In the genomic region with DNA sequence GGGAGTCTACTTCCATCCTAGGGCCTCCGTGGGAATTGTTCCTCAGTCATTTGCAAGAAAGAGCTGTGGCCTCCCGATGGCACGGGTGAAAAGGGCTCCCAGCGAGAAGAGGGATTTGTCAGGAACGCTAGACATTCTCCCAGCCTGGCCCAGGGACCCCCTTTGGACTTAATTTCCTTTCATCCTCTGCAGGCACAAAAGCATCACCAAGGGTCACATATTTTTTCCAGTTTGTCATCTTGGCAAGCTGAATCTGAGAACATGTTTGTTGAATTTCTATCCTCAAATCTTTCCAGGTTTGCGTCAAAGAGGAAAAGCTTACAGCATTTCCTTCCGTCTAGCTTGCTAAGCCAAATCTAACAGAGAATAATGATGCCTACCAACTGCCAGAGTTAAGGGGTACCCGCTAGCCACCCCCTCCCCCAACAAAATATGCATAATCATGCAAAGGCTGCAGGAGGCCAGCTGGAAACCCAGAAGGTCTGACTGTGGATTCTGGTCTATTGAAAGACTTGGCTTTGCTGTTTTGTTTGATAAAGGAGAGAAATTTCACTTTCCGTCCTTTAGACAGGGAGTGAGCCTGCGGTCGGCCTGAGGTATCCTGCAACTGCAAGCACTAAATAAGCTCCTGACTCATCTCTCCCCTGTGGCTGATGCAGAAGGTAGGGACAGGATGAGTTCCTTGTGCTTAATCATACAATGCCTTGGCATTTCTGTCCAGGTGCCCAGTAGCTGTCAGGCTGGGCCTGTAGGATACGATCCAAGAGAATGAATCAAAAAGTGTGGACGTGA, we compare ENCODE assay signal across 9 cellular contexts. TPM values are rescaled to one million over a fixed set of nuclear protein-coding genes. Genes with fewer than 3 reads are reported as not detected.
DNase-seq lines count a peak whose midpoint lies in the region; ATAC-seq, FAIRE-seq and TF ChIP-seq lines count a peak whose summit lies in the region.
"Had no signal": no experiment of that assay in that cellular context is flagged by ENCODE, and none has a peak within 500 bp of the region (broad histone marks: within the 10 kb centered on the region; RNA-seq: fewer than 3 reads in every experiment).

No MANE protein-coding gene starts in this region.

- BruUV-seq in K562 (replicated peaks; lab: Mats Ljungman, UMichigan), result no TSS peak

- CTCF ChIA-PET in K562 (lab: Yijun Ruan, JAX; ENCODE audit: low intra/inter-chr PET ratio), result interaction anchor here (0.9 kb wide), 2 partner anchors 449 to 450 kb away, joined by 3 read pairs; no protein-coding TSS in a partner anchor

- H3K4me2 ChIP-seq in K562 (ENCODE audit: insufficient read depth, low read length), result no peak overlapping the region

- intact Hi-C loops in K562 (cut with micrococcal nuclease), result loop anchor here (10.0 kb wide), 2 partner anchors 333 to 693 kb away; no protein-coding TSS in a partner anchor

- H4K20me1 ChIP-seq in K562 (replicated peaks; ENCODE audit: control insufficient read depth, insufficient read depth, low read length), result peaks cover 8% of the 10 kb centered on the region; the same call in 1 of the 2 replicates

- no peak overlapping the region for H2AFZ ChIP-seq in K562 (ENCODE audit: low read depth, low read length)

- WGBS in K562 (ENCODE audit: insufficient coverage, low coverage, missing lambda C conversion rate), result 72% methylated on average over 13 of the region's 13 CpGs

- no peaks in the 10 kb centered on the region for H3K79me2 ChIP-seq in K562 (ENCODE audit: control insufficient read depth, insufficient read depth, low read length)

- H3K9ac ChIP-seq in K562 (ENCODE audit: insufficient read depth in 1 of 2, low read depth in 2 of 2, low read length in 2 of 2), result no peak overlapping the region
- peak overlapping the region in 1 of 3 donors; percentile 40 for H3K9ac ChIP-seq in skeletal muscle tissue (ENCODE audit: low read depth in 1 of 3, low read length in 3 of 3)

- H3K36me3 ChIP-seq in K562 (ENCODE audit: control insufficient read depth, insufficient read depth, low read length) (no peaks in the 10 kb centered on the region), right atrium auricular region (no peaks in the 10 kb centered on the region), skeletal muscle tissue (ENCODE audit: control insufficient read depth in 3 of 3, insufficient read depth in 3 of 3, low read length in 3 of 3) (peaks cover 3 to 5% (median 3%) of the 10 kb centered on the region in 3 donors)

- H3K9me3 ChIP-seq in K562 (replicated peaks; ENCODE audit: control insufficient read depth, insufficient read depth, low read depth, low read length) (no peaks in the 10 kb centered on the region), right atrium auricular region (no peaks in the 10 kb centered on the region), skeletal muscle tissue (ENCODE audit: control insufficient read depth in 3 of 3, low read length in 3 of 3) (no peaks in the 10 kb centered on the region)

- no peak for TF ChIP-seq EP300 in K562 (IDR thresholded peaks at IDR 0.05; ENCODE audit: low read length)

- POLR2A ChIA-PET in K562 (lab: Yijun Ruan, JAX), result interaction anchor here (0.6 to 1.4 kb wide), 10 partner anchors 9 to 369 kb away, joined by 3 to 5 read pairs (median 3); no protein-coding TSS in a partner anchor

- H3K4me3 ChIP-seq in K562, result no peak overlapping the region
- no peak overlapping the region for H3K4me3 ChIP-seq in right atrium auricular region
- H3K4me3 ChIP-seq in skeletal muscle tissue (ENCODE audit: low read length in 3 of 3), result no peak overlapping the region

- no peaks in the 10 kb centered on the region for H3K9me1 ChIP-seq in K562 (ENCODE audit: control insufficient read depth, insufficient read depth, low read length)

- H3K27me3 ChIP-seq in K562 (ENCODE audit: control insufficient read depth in 2 of 2, insufficient read depth in 2 of 2, low read length in 2 of 2) (no peaks in the 10 kb centered on the region), right atrium auricular region (no peaks in the 10 kb centered on the region), skeletal muscle tissue (ENCODE audit: control insufficient read depth in 3 of 3, insufficient read depth in 3 of 3, low read length in 3 of 3) (no peaks in the 10 kb centered on the region)

- in situ Hi-C loops in K562 (cut with MboI), result loop anchor here (10.0 kb wide), 1 partner anchor 313 kb away; no protein-coding TSS in a partner anchor

- H3K27ac ChIP-seq in K562 (ENCODE audit: extremely low read depth, low read depth, low read length), result no peak overlapping the region
- peak overlapping the region; percentile 13 to 60 for H3K27ac ChIP-seq in right atrium auricular region
- peak overlapping the region; percentile 14 for H3K27ac ChIP-seq in skeletal muscle tissue (ENCODE audit: low read depth, low read length)

- TF ChIP-seq RAD21 in K562 (CRISPR knock-in tag; conservative IDR thresholded peaks at IDR 0.05 in 1 of 2, IDR thresholded peaks at IDR 0.05 in 1 of 2), result no peak

- ATAC-seq in K562, result no peak
- ATAC-seq in GM18873 (IDR thresholded peaks at IDR 0.05; ENCODE audit: low FRiP score, unreplicated experiment), result no peak
- no peak for ATAC-seq in GM21786 (IDR thresholded peaks at IDR 0.05; ENCODE audit: unreplicated experiment)

- FAIRE-seq in H54 (lab: Jason Lieb, UNC) (peak; percentile 88), K562 (lab: Jason Lieb, UNC) (peak; percentile 15)

- DNase-seq in H54 (ENCODE audit: insufficient read length, low spot score), result peak; percentile 94
- no peak for DNase-seq in K562 (ENCODE audit: extremely low read depth in 1 of 4, low spot score in 3 of 4)
- DNase-seq in right atrium auricular region (ENCODE audit: low spot score), result peak; percentile 75
- DNase-seq in LoVo (ENCODE audit: low spot score), result no peak
- no peak for DNase-seq in islet precursor cell
- DNase-seq: NCI-H446 treated with DMSO at 0.1 percent for 48 hours had no signal

- TF ChIP-seq POLR2A in H54 (IDR thresholded peaks at IDR 0.05; ENCODE audit: low read depth, low read length), result no peak
- TF ChIP-seq POLR2A in K562 (conservative IDR thresholded peaks at IDR 0.05), result no peak

- TF ChIP-seq CTCF in K562 (IDR thresholded peaks at IDR 0.05 in 2 of 3, conservative IDR thresholded peaks at IDR 0.05 in 1 of 3; ENCODE audit: insufficient read depth in 2 of 3, low read depth in 1 of 3, low read length in 3 of 3) (no peak), right atrium auricular region (IDR thresholded peaks at IDR 0.05) (no peak)

- H3K4me1 ChIP-seq in K562 (replicated peaks in 1 of 2; ENCODE audit: control insufficient read depth in 2 of 2, insufficient read depth in 2 of 2, low read length in 2 of 2), result peaks cover 0 to 30% of the 10 kb centered on the region in 2 experiments; a peak in 2 of 5 replicates
- H3K4me1 ChIP-seq in right atrium auricular region, result peaks cover 0 to 22% of the 10 kb centered on the region in 2 donors
- H3K4me1 ChIP-seq in skeletal muscle tissue (ENCODE audit: control insufficient read depth in 3 of 3, insufficient read depth in 3 of 3, low read length in 3 of 3), result peaks cover 18 to 33% (median 33%) of the 10 kb centered on the region in 3 donors

TF ChIP-seq in K562, 482 proteins besides CTCF, POLR2A, EP300 and RAD21 (continues in another document):
- no peak for TF ChIP-seq SLC30A9 (CRISPR knock-in tag; IDR thresholded peaks at IDR 0.05)
- TF ChIP-seq CBFA2T2 (conservative IDR thresholded peaks at IDR 0.05), result 0 out of 2 replicates have a peak, but pooled peaks have one; percentile 4
- peak; percentile 37 for TF ChIP-seq TCF3 (CRISPR knock-in tag; IDR thresholded peaks at IDR 0.05)
- 0 out of 2 replicates have a peak, but pooled peaks have one; percentile 7 for TF ChIP-seq MAFG (tag; conservative IDR thresholded peaks at IDR 0.05)
- no peak for TF ChIP-seq DDX20 (tag; IDR thresholded peaks at IDR 0.05; ENCODE audit: low read depth)

RNA-seq across cellular contexts. Expression of gene PSMG4, which starts 23.1 kb away (rescaled TPM):
- total RNA-seq in K562 (2011; cell fraction: chromatin; rRNA removed; ENCODE audit: low replicate concordance), result 101 and 118 TPM in 2 replicates
- 85.9 and 99.7 TPM in 2 replicates for total RNA-seq in K562 (2011; cell fraction: nucleolus; rRNA removed)
- 97.7 and 105 TPM in 2 replicates for total RNA-seq in K562 (2011; cell fraction: nucleoplasm; rRNA removed)
- total RNA-seq in K562 (2014; rRNA removed) (123 and 126 TPM in 2 replicates), K562 (2014; rRNA removed; fragmentation: Illumina TruSeq; extraction: Trizol) (41.4 and 42.7 TPM in 2 replicates), K562 (2015; rRNA removed; fragmentation: Illumina TruSeq; extraction: Trizol) (52.0 and 56.4 TPM in 2 replicates), K562 (2021) (74.4 and 81.6 TPM in 2 replicates), right atrium auricular region (10 to 100 TPM in 1 of 2 donors, 1 to 10 TPM in 1; 4.4 to 10.4 TPM), skeletal muscle tissue (16.7 TPM)
- polyA plus RNA-seq in K562 (2011; rRNA removed) (62.2 and 64.5 TPM in 2 replicates), K562 (2014; fragmentation: Illumina TruSeq; extraction: Trizol) (29.0 and 49.1 TPM in 2 replicates), K562 (2014; fragmentation: Nextera tagmentation; extraction: Ambion mirVana) (10 to 100 TPM; 12.9 to 19.4 TPM), K562 (2014; rRNA removed) (165 and 185 TPM in 2 replicates)
- polyA plus RNA-seq in K562 (2011; cell fraction: cytosol; rRNA removed), result 83.4 and 238 TPM in 2 replicates
- 74.0 and 91.4 TPM in 2 replicates for polyA plus RNA-seq in K562 (2011; cell fraction: nucleus; rRNA removed)
- 79.5 and 80.8 TPM in 2 replicates for polyA plus RNA-seq in K562 (2012)
- polyA minus RNA-seq in K562 (2011; rRNA and poly(A)+ RNA removed), result 30.7 and 32.6 TPM in 2 replicates
- polyA minus RNA-seq in K562 (2011; cell fraction: cytosol; rRNA and poly(A)+ RNA removed), result 14.1 and 15.7 TPM in 2 replicates
- 39.4 and 48.7 TPM in 2 replicates for polyA minus RNA-seq in K562 (2011; cell fraction: nucleus; rRNA and poly(A)+ RNA removed)

RNA-seq across cellular contexts. Expression of gene TUBB2B, which starts 54.4 kb away (rescaled TPM):
- 1.7 and 4.6 TPM in 2 replicates for total RNA-seq in K562 (2011; cell fraction: chromatin; rRNA removed; ENCODE audit: low replicate concordance)
- total RNA-seq in K562 (2011; cell fraction: nucleolus; rRNA removed), result 5.0 and 6.5 TPM in 2 replicates
- total RNA-seq in K562 (2011; cell fraction: nucleoplasm; rRNA removed), result 3.4 and 3.9 TPM in 2 replicates
- 6.4 and 7.3 TPM in 2 replicates for total RNA-seq in K562 (2014; rRNA removed)
- total RNA-seq in K562 (2014; rRNA removed; fragmentation: Illumina TruSeq; extraction: Trizol), result 1.6 and 2.3 TPM in 2 replicates
- total RNA-seq in K562 (2015; rRNA removed; fragmentation: Illumina TruSeq; extraction: Trizol), result 3.3 and 3.8 TPM in 2 replicates
- total RNA-seq in K562 (2021), result 5.1 and 5.8 TPM in 2 replicates
- 9.7 and 14.5 TPM in 2 replicates for polyA plus RNA-seq in K562 (2011; rRNA removed)
- 18.8 and 24.4 TPM in 2 replicates for polyA plus RNA-seq in K562 (2011; cell fraction: cytosol; rRNA removed)
- 5.8 and 7.2 TPM in 2 replicates for polyA plus RNA-seq in K562 (2011; cell fraction: nucleus; rRNA removed)
- 9.9 and 11.3 TPM in 2 replicates for polyA plus RNA-seq in K562 (2012)
- 4.6 and 9.1 TPM in 2 replicates for polyA plus RNA-seq in K562 (2014; fragmentation: Illumina TruSeq; extraction: Trizol)
- under 1 TPM; 0.11 to 0.18 TPM for polyA plus RNA-seq in K562 (2014; fragmentation: Nextera tagmentation; extraction: Ambion mirVana)
- polyA plus RNA-seq in K562 (2014; rRNA removed), result 6.1 and 7.0 TPM in 2 replicates
- 5.1 and 6.2 TPM in 2 replicates for polyA minus RNA-seq in K562 (2011; rRNA and poly(A)+ RNA removed)
- polyA minus RNA-seq in K562 (2011; cell fraction: cytosol; rRNA and poly(A)+ RNA removed), result 7.5 and 11.3 TPM in 2 replicates
- polyA minus RNA-seq in K562 (2011; cell fraction: nucleus; rRNA and poly(A)+ RNA removed), result 2.7 and 6.1 TPM in 2 replicates
- 1 to 10 TPM; 2.2 to 2.4 TPM for total RNA-seq in right atrium auricular region
- 104 TPM for total RNA-seq in skeletal muscle tissue

Comparison
In these comparisons a context has a peak if more than half of its experiments do, and no peak if none do; other contexts are left out.
1. DNase-seq: peak in H54 (single experiment) and right atrium auricular region (single experiment); none in K562 (0 of 4), LoVo (single experiment) and islet precursor cell (single experiment).
2. RNA of gene TUBB2B, which starts 54.4 kb away (total RNA-seq): 104 TPM in skeletal muscle tissue (single experiment); 1.6 to 7.3 TPM in K562 and 2.2 to 2.4 TPM in right atrium auricular region; every median in the first group is over 10 times any median in the second.